Comparison of ENCODE assay signal across 19 cellular contexts in genomic region chr10:47456096-47456485, GRCh38. TPM values are rescaled to one million over a fixed set of nuclear protein-coding genes. Genes with fewer than 3 reads are reported as not detected.
DNase-seq lines count a peak whose midpoint lies in the region; ATAC-seq and TF ChIP-seq lines count a peak whose summit lies in the region.
"Had no signal": no experiment of that assay in that cellular context is flagged by ENCODE, and none has a peak within 500 bp of the region (broad histone marks: within the 10 kb centered on the region; RNA-seq: fewer than 3 reads in every experiment).

No MANE protein-coding gene starts in this region.

- no peak overlapping the region for H3K4me2 ChIP-seq in PC-9

- no peaks in the 10 kb centered on the region; the same call in 1 of the 2 replicates for H3F3A ChIP-seq in PC-9 (ENCODE audit: insufficient read depth, low read depth)

- peak; percentile 2 for DNase-seq in AG20443 (ENCODE audit: low spot score)
- DNase-seq in GM03348 (ENCODE audit: low spot score) = peak; percentile 0
- peak; percentile 29 for DNase-seq in ecto neural progenitor cell (ENCODE audit: low spot score)
- DNase-seq in cortex of kidney (lab: John Stamatoyannopoulos, UW) = no peak
- DNase-seq in GF-D8 (lab: John Stamatoyannopoulos, UW) = no peak
- DNase-seq in PC-9 = no peak
- DNase-seq: COR-L47, EL, HFFc6, NCI-H187, NCI-H226, NCI-H526 treated with DMSO at 0.1 percent for 48 hours had no signal

- BruUV-seq in PC-9 (replicated peaks; lab: Mats Ljungman, UMichigan) = no TSS peak

- no peak overlapping the region for H3K4me3 Mint-ChIP-seq in nephron
- H3K4me3 Mint-ChIP-seq: HFFc6, IgD-negative memory B cell had no signal

- H3K27me3 ChIP-seq in PC-9 (ENCODE audit: insufficient read depth, low read depth) = no peaks in the 10 kb centered on the region

- H3K36me3 Mint-ChIP-seq in nephron (ENCODE audit: low read depth) = no peaks in the 10 kb centered on the region
- H3K36me3 Mint-ChIP-seq: IgD-negative memory B cell had no signal

- peaks cover 21% of the 10 kb centered on the region for H3K4me1 ChIP-seq in PC-9 (replicated peaks; ENCODE audit: insufficient read depth)

- no peak overlapping the region for H3K4me3 ChIP-seq in PC-9

- CTCF ChIA-PET in PC-9 (lab: Charles Lee) = no interaction called here

- TF ChIP-seq CTCF in nephron (IDR thresholded peaks at IDR 0.05; ENCODE audit: unreplicated experiment in 3 of 3) (no peak), PC-9 (conservative IDR thresholded peaks at IDR 0.05) (no peak)

- H3K9me3 ChIP-seq in PC-9 (ENCODE audit: insufficient read depth, low read depth) = no peaks in the 10 kb centered on the region

- no peak for ATAC-seq in GM18858 (IDR thresholded peaks at IDR 0.05; ENCODE audit: unreplicated experiment)

- no peaks in the 10 kb centered on the region for H3K27me3 Mint-ChIP-seq in nephron (ENCODE audit: low read depth)
- H3K27me3 Mint-ChIP-seq: IgD-negative memory B cell had no signal

- no peaks in the 10 kb centered on the region for H3K79me2 ChIP-seq in PC-9 (ENCODE audit: low read depth)

- no peak overlapping the region for H2AFZ ChIP-seq in PC-9

- no peaks in the 10 kb centered on the region for H3K36me3 ChIP-seq in PC-9 (ENCODE audit: low read depth)

- H3K27ac ChIP-seq in PC-9 = no peak overlapping the region

- no peaks in the 10 kb centered on the region for H4K20me1 ChIP-seq in PC-9 (ENCODE audit: insufficient read depth)

- H3K9me3 Mint-ChIP-seq in nephron = no peaks in the 10 kb centered on the region
- H3K9me3 Mint-ChIP-seq: HFFc6, IgD-negative memory B cell had no signal

- intact Hi-C loops in PC-9 (cut with micrococcal nuclease; ENCODE audit: unreplicated experiment) = no loop called here

- no peaks in the 10 kb centered on the region for H3K9me2 ChIP-seq in PC-9 (ENCODE audit: insufficient read depth)

- peak overlapping the region in 2 of 3 experiments; percentile 38 to 62 for H3K27ac Mint-ChIP-seq in nephron
- H3K27ac Mint-ChIP-seq: HFFc6, IgD-negative memory B cell had no signal

- POLR2A ChIA-PET in PC-9 (lab: Charles Lee; ENCODE audit: unreplicated experiment) = interaction anchor here (0.6 kb wide), 1 partner anchor 14 kb away, joined by 3 read pairs; no protein-coding TSS in a partner anchor

- peaks cover 31% of the 10 kb centered on the region for H3K4me1 Mint-ChIP-seq in nephron
- H3K4me1 Mint-ChIP-seq: IgD-negative memory B cell had no signal

RNA-seq across cellular contexts. Expression of gene ANXA8, which starts 27.8 kb away (rescaled TPM):
- total RNA-seq in PC-9 (2021) = 172 and 196 TPM in 2 replicates
- total RNA-seq: A673, H1, LHCN-M2 had no signal

RNA-seq across cellular contexts. Expression of gene FAM25G, which starts 35.4 kb away (rescaled TPM):
- 3.2 TPM in 1 of 2 replicates, not detected in the other for total RNA-seq in PC-9 (2021)
- total RNA-seq: A673, H1, HFFc6, LHCN-M2, RPMI7951 had no signal

Comparison
In these comparisons a context has a peak if more than half of its experiments do, and no peak if none do; other contexts are left out.
1. DNase-seq: peak in AG20443 (single experiment), GM03348 (single experiment) and ecto neural progenitor cell (single experiment); none in cortex of kidney (single experiment), GF-D8 (single experiment) and PC-9 (0 of 2).